In the genomic region with DNA sequence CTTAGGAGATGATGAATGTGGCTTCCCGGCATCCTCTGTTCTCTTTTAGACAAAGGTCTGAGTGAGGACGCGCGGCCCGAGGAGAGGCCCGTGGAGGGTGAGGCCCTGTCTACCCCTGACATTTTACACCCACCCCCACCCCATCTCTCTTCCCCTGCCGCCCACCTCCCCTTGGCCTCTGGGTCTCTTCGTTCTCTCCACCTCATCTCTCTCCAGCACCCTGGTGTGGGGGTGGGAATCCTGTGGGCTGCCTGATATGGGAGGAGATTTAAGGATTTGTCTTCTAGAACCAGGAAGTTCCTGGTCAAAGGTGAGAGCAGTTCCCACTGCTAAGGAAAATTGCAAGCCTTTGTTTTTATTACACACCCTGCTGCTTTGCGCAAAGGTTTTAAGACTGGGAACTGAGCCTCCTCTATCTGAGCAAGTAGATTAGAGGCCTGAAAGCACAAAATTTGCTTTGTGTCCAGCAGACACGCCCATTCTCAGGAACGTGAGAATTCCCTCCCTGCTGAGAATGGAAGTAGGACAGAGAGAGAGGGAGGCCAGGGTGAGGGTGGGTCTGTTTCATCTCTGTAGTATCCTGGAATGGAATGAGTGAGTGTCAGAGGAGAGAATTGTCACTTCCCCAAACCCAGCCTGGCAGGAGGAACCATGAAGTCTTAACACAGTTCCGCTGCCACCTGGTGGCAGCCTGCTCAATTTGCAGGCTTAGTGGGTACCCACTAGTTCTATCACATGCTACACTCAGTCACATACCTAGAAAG, we compare ENCODE assay signal across 8 cellular contexts.
A peak's percentile ranks its signal among the peaks of the same experiment; 100 is the strongest.
DNase-seq lines count a peak whose midpoint lies in the region; ATAC-seq and TF ChIP-seq lines count a peak whose summit lies in the region.

No MANE protein-coding gene starts in this region.

- ATAC-seq in left colon (peak; percentile 79), upper lobe of left lung (ENCODE audit: low FRiP score in 2 of 2) (peak in 1 of 2 donors; percentile 47), HG03159 (IDR thresholded peaks at IDR 0.05; ENCODE audit: unreplicated experiment) (no peak)

- DNase-seq in GM12864 (ENCODE audit: low read depth) (peak; percentile 21), NCI-H69 (lab: John Stamatoyannopoulos, UW) (peak; percentile 63), amniotic epithelial cell (ENCODE audit: low read depth) (peak; percentile 59), left colon (peak; percentile 55 to 59), upper lobe of left lung (peak in 1 of 2 donors; percentile 29), NCI-H1092 (lab: John Stamatoyannopoulos, UW) (no peak)

- H3K27ac ChIP-seq in 22Rv1 (no peak overlapping the region), upper lobe of left lung (no peak overlapping the region)

- H3K4me3 ChIP-seq in GM12864 (ENCODE audit: low read depth, low read length), result no peak overlapping the region
- no peak overlapping the region for H3K4me3 ChIP-seq in upper lobe of left lung

- peaks cover 0 to 55% (median 6%) of the 10 kb centered on the region in 4 donors for H3K36me3 ChIP-seq in upper lobe of left lung

- no peaks in the 10 kb centered on the region for H3K27me3 ChIP-seq in upper lobe of left lung

- peak; percentile 68 for TF ChIP-seq CTCF in 22Rv1 (IDR thresholded peaks at IDR 0.05)
- peak; percentile 72 for TF ChIP-seq CTCF in GM12864 (IDR thresholded peaks at IDR 0.05; ENCODE audit: low read depth, low read length, missing control alignments)
- peak; percentile 20 to 59 (median 40) for TF ChIP-seq CTCF in upper lobe of left lung (IDR thresholded peaks at IDR 0.05)

- intact Hi-C loops in left colon (cut with DNase I, micrococcal nuclease), result loop anchor here in 1 of 2 donors (5.0 kb wide), 1 partner anchor 128 kb away; no protein-coding TSS in a partner anchor

- TF ChIP-seq POLR2A in upper lobe of left lung (IDR thresholded peaks at IDR 0.05), result no peak

- 89 to 90% methylated on average over 12 of the region's 12 CpGs for WGBS in upper lobe of left lung, 2 donors

- peaks cover 0 to 14% (median 3%) of the 10 kb centered on the region in 4 donors for H3K9me3 ChIP-seq in upper lobe of left lung

- no peaks in the 10 kb centered on the region for H3K4me1 ChIP-seq in upper lobe of left lung

- no peak for TF ChIP-seq EP300 in upper lobe of left lung (IDR thresholded peaks at IDR 0.05)
